ENCODE assay signal across 25 cellular contexts in the genomic region with DNA sequence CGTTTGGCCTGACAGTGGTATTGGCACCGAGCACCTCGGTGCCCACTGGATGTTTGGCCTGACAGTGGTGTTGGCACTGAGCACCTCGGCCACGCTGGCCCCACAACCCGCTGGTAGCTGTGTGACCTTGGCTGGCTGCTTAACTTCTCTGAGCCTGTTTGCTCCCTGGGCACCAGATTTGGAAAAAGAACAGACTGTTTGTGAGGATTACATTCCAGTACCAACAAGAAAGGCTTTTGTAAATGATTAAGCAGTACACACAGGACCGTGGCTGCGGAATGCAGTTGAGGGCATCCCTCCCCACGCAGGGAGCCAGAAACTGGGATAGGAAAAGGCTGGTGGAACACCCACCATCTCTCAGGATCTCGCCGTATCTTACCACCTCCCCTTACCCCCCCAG.
"Had no signal": no experiment of that assay in that cellular context is flagged by ENCODE, and none has a peak within 500 bp of the region (broad histone marks: within the 10 kb centered on the region; RNA-seq: fewer than 3 reads in every experiment).

No MANE protein-coding gene starts in this region.

- H3K27me3 ChIP-seq: brain microvascular endothelial cell, cardiac muscle cell, MG63 had no signal

- H3K36me3 Mint-ChIP-seq: activated naive CD8-positive, alpha-beta T cell treated with anti-CD3 and anti-CD28 coated beads for 36 hours had no signal

- ATAC-seq: activated CD4-positive, alpha-beta T cell treated with anti-CD3 and anti-CD28 coated beads for 36 hours; activated T-helper 17 cell treated with anti-CD3 and anti-CD28 coated beads, Interleukin-2, amount 50 U/mL, for 72 hours had no signal

- DNase-seq: activated CD4-positive, alpha-beta memory T cell treated with anti-CD3 and anti-CD28 coated beads, Interleukin-2, amount 10 ng/mL, durations not matched to agents 7 days and 5 days; activated CD4-positive, alpha-beta T cell treated with anti-CD3 and anti-CD28 coated beads for 36 hours; activated CD4-positive, alpha-beta T cell treated with anti-CD3 and anti-CD28 coated beads, Interleukin-2, amount 50 U/mL, for 1 hour; activated gamma-delta T cell; activated naive CD4-positive, alpha-beta T cell treated with anti-CD3 and anti-CD28 coated beads, Interleukin-2, amount 10 ng/mL, durations not matched to agents 7 days and 5 days; activated naive CD8-positive, alpha-beta T cell treated with anti-CD3 and anti-CD28 coated beads for 36 hours; activated T-cell treated with anti-CD3 and anti-CD28 coated beads for 4 hours; activated T-cell treated with anti-CD3 and anti-CD28 coated beads, Interleukin-2, amount 50 U/mL, for 48 hours; brain microvascular endothelial cell; MG63; MV-4-11; NCI-H1092 treated with DMSO at 0.1 percent for 48 hours; NCI-H1436; NCI-H1694 treated with DMSO at 0.1 percent for 48 hours; NCI-H2029 treated with DMSO at 0.1 percent for 48 hours; NCI-H345; NCI-H510A; NCI-H526 treated with DMSO at 0.1 percent for 48 hours; NCI-H82; T-helper 1 cell; WERI-Rb-1 had no signal

- H3K27ac Mint-ChIP-seq: activated CD4-positive, alpha-beta memory T cell treated with anti-CD3 and anti-CD28 coated beads, Interleukin-2, amount 10 ng/mL, durations not matched to agents 7 days and 5 days; activated CD4-positive, alpha-beta T cell treated with anti-CD3 and anti-CD28 coated beads for 36 hours; activated naive CD4-positive, alpha-beta T cell treated with anti-CD3 and anti-CD28 coated beads, Interleukin-2, amount 10 ng/mL, durations not matched to agents 7 days and 5 days; activated naive CD8-positive, alpha-beta T cell treated with anti-CD3 and anti-CD28 coated beads for 36 hours; activated T-helper 17 cell treated with anti-CD3 and anti-CD28 coated beads, Interleukin-2, amount 50 U/mL, for 72 hours had no signal

- H3K9me3 Mint-ChIP-seq: activated CD4-positive, alpha-beta memory T cell treated with anti-CD3 and anti-CD28 coated beads, Interleukin-2, amount 10 ng/mL, durations not matched to agents 7 days and 5 days; activated naive CD4-positive, alpha-beta T cell treated with anti-CD3 and anti-CD28 coated beads, Interleukin-2, amount 10 ng/mL, durations not matched to agents 7 days and 5 days; activated naive CD8-positive, alpha-beta T cell treated with anti-CD3 and anti-CD28 coated beads for 36 hours; activated T-helper 17 cell treated with anti-CD3 and anti-CD28 coated beads, Interleukin-2, amount 50 U/mL, for 72 hours had no signal

- H3K4me3 Mint-ChIP-seq: activated CD4-positive, alpha-beta memory T cell treated with anti-CD3 and anti-CD28 coated beads, Interleukin-2, amount 10 ng/mL, durations not matched to agents 7 days and 5 days; activated CD4-positive, alpha-beta T cell treated with anti-CD3 and anti-CD28 coated beads for 36 hours; activated naive CD4-positive, alpha-beta T cell treated with anti-CD3 and anti-CD28 coated beads, Interleukin-2, amount 10 ng/mL, durations not matched to agents 7 days and 5 days; activated naive CD8-positive, alpha-beta T cell treated with anti-CD3 and anti-CD28 coated beads for 36 hours; activated T-helper 17 cell treated with anti-CD3 and anti-CD28 coated beads, Interleukin-2, amount 50 U/mL, for 72 hours had no signal

- H3K4me2 ChIP-seq: KMS-11 had no signal

- H3K27ac ChIP-seq: brain microvascular endothelial cell, cardiac muscle cell, KMS-11, SK-N-MC, WERI-Rb-1 had no signal

- H3K36me3 ChIP-seq: brain microvascular endothelial cell, cardiac muscle cell, MG63, WERI-Rb-1 had no signal

- H3K4me1 Mint-ChIP-seq: activated CD4-positive, alpha-beta memory T cell treated with anti-CD3 and anti-CD28 coated beads, Interleukin-2, amount 10 ng/mL, durations not matched to agents 7 days and 5 days; activated CD4-positive, alpha-beta T cell treated with anti-CD3 and anti-CD28 coated beads for 36 hours; activated naive CD4-positive, alpha-beta T cell treated with anti-CD3 and anti-CD28 coated beads, Interleukin-2, amount 10 ng/mL, durations not matched to agents 7 days and 5 days; activated naive CD8-positive, alpha-beta T cell treated with anti-CD3 and anti-CD28 coated beads for 36 hours had no signal

- H3K27me3 Mint-ChIP-seq: activated CD4-positive, alpha-beta memory T cell treated with anti-CD3 and anti-CD28 coated beads, Interleukin-2, amount 10 ng/mL, durations not matched to agents 7 days and 5 days; activated CD4-positive, alpha-beta T cell treated with anti-CD3 and anti-CD28 coated beads for 36 hours; activated naive CD4-positive, alpha-beta T cell treated with anti-CD3 and anti-CD28 coated beads, Interleukin-2, amount 10 ng/mL, durations not matched to agents 7 days and 5 days; activated naive CD8-positive, alpha-beta T cell treated with anti-CD3 and anti-CD28 coated beads for 36 hours; activated T-helper 17 cell treated with anti-CD3 and anti-CD28 coated beads, Interleukin-2, amount 50 U/mL, for 72 hours had no signal

- H3K9ac ChIP-seq: KMS-11 had no signal

- H3K9me3 ChIP-seq: MG63 had no signal

- H3K4me3 ChIP-seq: cardiac muscle cell, MG63, SK-N-MC had no signal
